19 cellular contexts compared by ENCODE assay signal in the genomic region with DNA sequence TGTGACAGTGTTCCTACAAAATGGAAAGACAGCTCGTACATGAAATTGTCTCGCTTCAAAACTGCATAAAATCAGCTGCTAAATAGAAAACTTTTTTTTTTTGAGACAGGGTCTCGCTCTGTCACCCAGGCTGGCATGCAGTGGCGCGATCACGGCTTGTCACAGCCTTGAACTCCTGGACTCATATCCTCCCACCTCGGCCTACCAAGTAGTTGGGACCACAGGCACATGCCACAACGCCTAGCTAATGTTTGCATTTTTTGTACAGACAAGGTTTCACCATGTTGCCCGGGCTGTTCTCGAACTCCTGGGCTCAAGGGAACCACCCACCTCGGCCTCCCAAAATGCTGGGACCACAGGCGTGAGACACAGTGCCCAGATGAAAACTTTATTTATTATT. TPM values are rescaled to one million over a fixed set of nuclear protein-coding genes. Genes with fewer than 3 reads are reported as not detected.
DNase-seq lines count a peak whose midpoint lies in the region; ATAC-seq and TF ChIP-seq lines count a peak whose summit lies in the region.
"Had no signal": no experiment of that assay in that cellular context is flagged by ENCODE, and none has a peak within 500 bp of the region (broad histone marks: within the 10 kb centered on the region; RNA-seq: fewer than 3 reads in every experiment).

No MANE protein-coding gene starts in this region.

- no peak for ATAC-seq in CD4-positive, alpha-beta T cell (ENCODE audit: poor library complexity)
- ATAC-seq in GM19452 (IDR thresholded peaks at IDR 0.05; ENCODE audit: unreplicated experiment) (no peak), left cardiac atrium (no peak)
- ATAC-seq: gastroesophageal sphincter had no signal

- intact Hi-C loops in CD4-positive, alpha-beta T cell (cut with DNase I, micrococcal nuclease) = no loop called here
- intact Hi-C loops in left cardiac atrium (cut with DNase I) = loop anchor here in 1 of 2 donors (10.0 kb wide), 1 partner anchor 50 kb away; the partner anchor contains the start of gene RBFA

- peak overlapping the region; percentile 99 for H3K9ac ChIP-seq in Loucy (ENCODE audit: low read depth, low read length, poor library complexity, severe bottlenecking)

- H3K27me3 Mint-ChIP-seq in CD4-positive, alpha-beta T cell = no peaks in the 10 kb centered on the region
- peaks cover 2 to 13% (median 3%) of the 10 kb centered on the region in 3 donors for H3K27me3 Mint-ChIP-seq in immature natural killer cell (ENCODE audit: low read depth in 3 of 3)

- H3K27me3 ChIP-seq in CD4-positive, alpha-beta T cell (ENCODE audit: control insufficient read depth, insufficient read depth, low read length) = no peaks in the 10 kb centered on the region
- no peaks in the 10 kb centered on the region for H3K27me3 ChIP-seq in Loucy (ENCODE audit: insufficient read depth, low read length, poor library complexity, severe bottlenecking)
- H3K27me3 ChIP-seq: breast epithelium, gastroesophageal sphincter, neutrophil, vagina had no signal

- peak overlapping the region; percentile 65 for H3K4me3 Mint-ChIP-seq in CD4-positive, alpha-beta T cell
- no peak overlapping the region for H3K4me3 Mint-ChIP-seq in immature natural killer cell
- H3K4me3 Mint-ChIP-seq: endodermal cell, H9 had no signal

- no peaks in the 10 kb centered on the region for H3K36me3 ChIP-seq in Loucy (ENCODE audit: insufficient read depth, low read length)
- H3K36me3 ChIP-seq: breast epithelium, neutrophil, prostate gland had no signal

- H3K79me2 ChIP-seq in Loucy (ENCODE audit: insufficient read depth, low read length) = peaks cover 83% of the 10 kb centered on the region

- no peak overlapping the region for H2AFZ ChIP-seq in Loucy (ENCODE audit: low read length)

- H3F3A ChIP-seq in Loucy (ENCODE audit: low read depth) = no peaks in the 10 kb centered on the region

- H3K4me1 Mint-ChIP-seq in CD4-positive, alpha-beta T cell (ENCODE audit: low read depth) = peaks cover 66% of the 10 kb centered on the region
- peaks cover 68 to 83% of the 10 kb centered on the region in 2 donors for H3K4me1 Mint-ChIP-seq in immature natural killer cell

- peaks cover 77% of the 10 kb centered on the region for H4K20me1 ChIP-seq in Loucy (ENCODE audit: insufficient read depth, low read length, poor library complexity, severe bottlenecking)

- POLR2A ChIA-PET in CD4-positive, alpha-beta T cell (lab: Charles Lee) = interaction anchor here (0.6 to 1.8 kb wide), 3 partner anchors 21 to 88 kb away, joined by 3 to 9 read pairs (median 3); partner anchors contain the start of gene HSBP1L1

- H3K4me2 ChIP-seq in Loucy (ENCODE audit: low read depth, low read length, poor library complexity, severe bottlenecking) = peak overlapping the region; percentile 94

- no peaks in the 10 kb centered on the region for H3K9me2 ChIP-seq in Loucy (replicated peaks; ENCODE audit: low read depth, low read length)

- peak overlapping the region; percentile 91 for H3K4me3 ChIP-seq in Loucy (ENCODE audit: low read length, poor library complexity, severe bottlenecking)
- H3K4me3 ChIP-seq: breast epithelium, coronary artery, gastroesophageal sphincter, prostate gland, vagina had no signal

- peaks cover 56% of the 10 kb centered on the region for H3K36me3 Mint-ChIP-seq in CD4-positive, alpha-beta T cell (ENCODE audit: low read depth)
- H3K36me3 Mint-ChIP-seq in immature natural killer cell = peaks cover 3 to 5% (median 4%) of the 10 kb centered on the region in 3 donors

- peak overlapping the region; percentile 42 for H3K27ac Mint-ChIP-seq in CD4-positive, alpha-beta T cell
- H3K27ac Mint-ChIP-seq in immature natural killer cell = peak overlapping the region in 4 of 6 donors; percentile 16 to 43 (median 23)
- H3K27ac Mint-ChIP-seq: endodermal cell had no signal

- H3K9me3 Mint-ChIP-seq in CD4-positive, alpha-beta T cell = no peaks in the 10 kb centered on the region
- no peaks in the 10 kb centered on the region for H3K9me3 Mint-ChIP-seq in immature natural killer cell
- H3K9me3 Mint-ChIP-seq: endodermal cell, H9 had no signal

- DNase-seq in CD4-positive, alpha-beta T cell = no peak
- DNase-seq in immature natural killer cell = no peak
- DNase-seq in left cardiac atrium = no peak
- DNase-seq: activated effector memory CD4-positive, alpha-beta T cell treated with Interleukin-2 at 50 U/mL for 16 hours; endodermal cell; H9; hypothalamus; NCI-H1105 treated with DMSO at 0.1 percent for 48 hours; NCI-H446; SHP77 treated with DMSO at 0.1 percent for 48 hours; SW 1271 had no signal

- TF ChIP-seq CTCF in CD4-positive, alpha-beta T cell (IDR thresholded peaks at IDR 0.05) = no peak
- no peak for TF ChIP-seq CTCF in Loucy (conservative IDR thresholded peaks at IDR 0.05; ENCODE audit: low read length)

- H3K9me3 ChIP-seq in CD4-positive, alpha-beta T cell (ENCODE audit: control insufficient read depth, low read length) = no peaks in the 10 kb centered on the region
- H3K9me3 ChIP-seq in Loucy (ENCODE audit: insufficient read depth, low read depth, low read length) = no peaks in the 10 kb centered on the region
- H3K9me3 ChIP-seq: breast epithelium, gastroesophageal sphincter, neutrophil, prostate gland, vagina had no signal

- H3K4me1 ChIP-seq in Loucy (ENCODE audit: insufficient read depth, low read length, poor library complexity, severe bottlenecking) = peaks cover 71% of the 10 kb centered on the region

- CTCF ChIA-PET in CD4-positive, alpha-beta T cell (lab: Charles Lee) = interaction anchor here (0.6 kb wide), 1 partner anchor 47 kb away, joined by 3 read pairs; no protein-coding TSS in a partner anchor

- no peak overlapping the region for H3K27ac ChIP-seq in CD4-positive, alpha-beta T cell (ENCODE audit: low read depth, low read length)
- H3K27ac ChIP-seq: breast epithelium, coronary artery, gastroesophageal sphincter, neutrophil, prostate gland, vagina had no signal

RNA-seq across cellular contexts. Expression of gene TXNL4A, which starts 3.2 kb away (rescaled TPM):
- 10 to 100 TPM; 55.0 to 55.7 TPM for total RNA-seq in CD4-positive, alpha-beta T cell
- 100 to 1,000 TPM; 209 to 330 (median 248) TPM for polyA plus RNA-seq in immature natural killer cell
- total RNA-seq in left cardiac atrium = 100 to 1,000 TPM in 1 of 2 donors, 10 to 100 TPM in 1; 92.0 to 114 TPM

RNA-seq across cellular contexts. Expression of gene HSBP1L1, which starts 20.7 kb away (rescaled TPM):
- total RNA-seq in CD4-positive, alpha-beta T cell = 10 to 100 TPM; 42.6 to 42.7 TPM
- 10 to 100 TPM in 1 of 3 donors, 1 to 10 TPM in 2; 4.2 to 11.8 (median 9.8) TPM for polyA plus RNA-seq in immature natural killer cell
- total RNA-seq in left cardiac atrium = 1 to 10 TPM; 9.4 TPM
- total RNA-seq: H9 had no signal

RNA-seq across cellular contexts. Expression of gene SLC66A2, which starts 33.7 kb away (rescaled TPM):
- total RNA-seq in CD4-positive, alpha-beta T cell = 10 to 100 TPM; 44.5 to 44.8 TPM
- 10 to 100 TPM in 2 of 3 donors, 1 to 10 TPM in 1; 9.0 to 16.5 (median 11.8) TPM for polyA plus RNA-seq in immature natural killer cell
- total RNA-seq in left cardiac atrium = 10 to 100 TPM; 31.5 to 31.9 TPM

RNA-seq across cellular contexts. Expression of gene RBFA, which starts 49.1 kb away (rescaled TPM):
- total RNA-seq in CD4-positive, alpha-beta T cell = 10 to 100 TPM; 11.2 to 12.3 TPM
- polyA plus RNA-seq in immature natural killer cell = 10 to 100 TPM in 1 of 3 donors, 1 to 10 TPM in 2; 7.2 to 10.3 (median 7.6) TPM
- 10 to 100 TPM; 14.3 to 16.1 TPM for total RNA-seq in left cardiac atrium

Comparison
In these comparisons a context has a peak if more than half of its experiments do, and no peak if none do; other contexts are left out.
1. RNA of gene HSBP1L1, which starts 20.7 kb away (total RNA-seq): 42.6 to 42.7 TPM in CD4-positive, alpha-beta T cell; 9.4 TPM in left cardiac atrium; every median in the first group is over 4 times any median in the second.